Comparison of ENCODE assay signal across 8 cellular contexts in genomic region chr17:61389670-61390478, GRCh38. TPM values are rescaled to one million over a fixed set of nuclear protein-coding genes. Genes with fewer than 3 reads are reported as not detected.
DNase-seq lines count a peak whose midpoint lies in the region; ATAC-seq, FAIRE-seq and TF ChIP-seq lines count a peak whose summit lies in the region.

No MANE protein-coding gene starts in this region.

- no peaks in the 10 kb centered on the region for H4K20me1 ChIP-seq in HepG2 (ENCODE audit: insufficient read depth, low read length)

- no TSS peak for BruUV-seq in HepG2 (replicated peaks; lab: Mats Ljungman, UMichigan)

- CTCF ChIA-PET in HepG2 (lab: Yijun Ruan, JAX; ENCODE audit: low intra/inter-chr PET ratio, low total read pairs): interaction anchor here (0.8 to 1.5 kb wide), 5 partner anchors 26 to 388 kb away, joined by 3 to 8 read pairs (median 3); no protein-coding TSS in a partner anchor

- DNase-seq in NCI-H2196 (lab: John Stamatoyannopoulos, UW; ENCODE audit: unreplicated experiment) (peak; percentile 38), NCI-H2196 treated with DMSO at 0.1 percent for 48 hours (lab: John Stamatoyannopoulos, UW; ENCODE audit: unreplicated experiment) (no peak), Peyer's patch (peak in 2 of 3 donors; percentile 40 to 61), HepG2 (ENCODE audit: low spot score) (no peak), stomach (peak; percentile 57), NK-92 (lab: John Stamatoyannopoulos, UW; ENCODE audit: unreplicated experiment) (no peak)

- FAIRE-seq in HepG2 (lab: Jason Lieb, UNC): no peak

- H3K4me1 ChIP-seq in Peyer's patch (peaks cover 0 to 7% (median 2%) of the 10 kb centered on the region in 4 donors), HepG2 (ENCODE audit: insufficient read depth, low read length) (peaks cover 66% of the 10 kb centered on the region), stomach (peaks cover 4 to 11% (median 9%) of the 10 kb centered on the region in 4 donors)

- no peaks in the 10 kb centered on the region for H3K79me2 ChIP-seq in HepG2 (ENCODE audit: insufficient read depth, low read length)

- no peak overlapping the region for H3K4me3 Mint-ChIP-seq in brain

- peaks cover 0 to 3% (median 0%) of the 10 kb centered on the region in 5 experiments for H3K9me3 Mint-ChIP-seq in brain

- H2AFZ ChIP-seq in HepG2 (ENCODE audit: low read length): no peak overlapping the region

- in situ Hi-C loops in HepG2 (cut with HindIII; ENCODE audit: extremely low pct_ligation_motif_present, low pct_unique_long_range_greater_than_20kb): loop anchor here (5.0 to 10.0 kb wide), 2 partner anchors 388 to 665 kb away; no protein-coding TSS in a partner anchor

- H3K27ac ChIP-seq in Peyer's patch: no peak overlapping the region
- no peak overlapping the region for H3K27ac ChIP-seq in HepG2 (ENCODE audit: extremely low read length, insufficient read depth, low read length)
- H3K27ac ChIP-seq in stomach: peak overlapping the region in 2 of 5 donors; percentile 32 to 49

- peak overlapping the region; percentile 61 for H3K4me2 ChIP-seq in HepG2 (ENCODE audit: low read depth, low read length)

- H3K27ac Mint-ChIP-seq in brain: peak overlapping the region in 1 of 5 experiments; percentile 20

- TF ChIP-seq POLR2A in Peyer's patch (IDR thresholded peaks at IDR 0.05) (no peak), HepG2 (IDR thresholded peaks at IDR 0.05; ENCODE audit: insufficient read depth in 1 of 2, low read depth in 2 of 2, low read length in 2 of 2) (no peak), stomach (IDR thresholded peaks at IDR 0.05) (no peak)

- peak; percentile 95 for TF ChIP-seq RAD21 in HepG2 (CRISPR knock-in tag; IDR thresholded peaks at IDR 0.05)

- H3K9me3 ChIP-seq in Peyer's patch (no peaks in the 10 kb centered on the region), HepG2 (ENCODE audit: low read length) (no peaks in the 10 kb centered on the region), stomach (no peaks in the 10 kb centered on the region)

- POLR2A ChIA-PET in HepG2 (lab: Yijun Ruan, JAX): no interaction called here

- H3K9ac ChIP-seq in HepG2 (ENCODE audit: insufficient read depth, low read depth, low read length): peak overlapping the region; percentile 20

- 0 out of 4 replicates have a peak, but pooled peaks of 1 of the 2 experiments have one; percentile 13 for TF ChIP-seq EP300 in HepG2 (IDR thresholded peaks at IDR 0.05; ENCODE audit: low read depth in 2 of 2, low read length in 2 of 2)
- TF ChIP-seq EP300 in HepG2 (CRISPR knock-in tag; IDR thresholded peaks at IDR 0.05; ENCODE audit: borderline replicate concordance): no peak
- TF ChIP-seq EP300 in stomach (IDR thresholded peaks at IDR 0.05): no peak

- no peak overlapping the region for H3K4me3 ChIP-seq in Peyer's patch
- H3K4me3 ChIP-seq in HepG2 (replicated peaks in 1 of 3; ENCODE audit: insufficient read depth in 1 of 3, low read depth in 2 of 3, low read length in 3 of 3): peak overlapping the region in 1 of 3 experiments; percentile 21; a peak in 1 of 6 replicates
- H3K4me3 ChIP-seq in stomach: no peak overlapping the region

- ATAC-seq in HepG2: peak; percentile 52
- no peak for ATAC-seq in HG02884 (IDR thresholded peaks at IDR 0.05; ENCODE audit: unreplicated experiment)

- no peaks in the 10 kb centered on the region for H3K36me3 Mint-ChIP-seq in brain

- H3K27me3 ChIP-seq in Peyer's patch (no peaks in the 10 kb centered on the region), HepG2 (ENCODE audit: control insufficient read depth in 1 of 2, insufficient read depth in 2 of 2, low read length in 2 of 2) (no peaks in the 10 kb centered on the region), stomach (peaks cover 0 to 33% (median 0%) of the 10 kb centered on the region in 3 donors)

- intact Hi-C loops in HepG2 (cut with micrococcal nuclease; ENCODE audit: unreplicated experiment): loop anchor here (5.0 to 10.0 kb wide), 2 partner anchors 388 to 665 kb away; no protein-coding TSS in a partner anchor
- intact Hi-C loops in stomach (cut with DNase I; ENCODE audit: low total_unique reads): loop anchor here (10.0 kb wide), 1 partner anchor 405 kb away; no protein-coding TSS in a partner anchor

- H3K27me3 Mint-ChIP-seq in brain: peaks cover 46% of the 10 kb centered on the region

- H3K36me3 ChIP-seq in Peyer's patch (no peaks in the 10 kb centered on the region), HepG2 (replicated peaks in 1 of 2; ENCODE audit: control insufficient read depth in 1 of 2, insufficient read depth in 2 of 2, low read length in 2 of 2) (no peaks in the 10 kb centered on the region; a peak in 1 of 5 replicates), stomach (peaks cover 0 to 6% (median 0%) of the 10 kb centered on the region in 4 donors)

- TF ChIP-seq CTCF in Peyer's patch (IDR thresholded peaks at IDR 0.05) (peak; percentile 37 to 83 (median 70)), brain (conservative IDR thresholded peaks at IDR 0.05) (peak; percentile 86 to 90), HepG2 (CRISPR knock-in tag; IDR thresholded peaks at IDR 0.05) (peak; percentile 99), stomach (IDR thresholded peaks at IDR 0.05) (peak in 5 of 7 experiments; percentile 65 to 89 (median 72))

- WGBS in HepG2 (ENCODE audit: low lambda C conversion rate): 27% methylated on average over 22 of the region's 25 CpGs
- 17 to 23% (median 22%) methylated on average over 17 to 25 of the region's 25 CpGs for WGBS in stomach, 5 donors

- peaks cover 19% of the 10 kb centered on the region for H3K4me1 Mint-ChIP-seq in brain

TF ChIP-seq in HepG2, 621 proteins besides CTCF, POLR2A, EP300 and RAD21 (continues in another document):
- TF ChIP-seq TGIF2 (CRISPR knock-in tag; IDR thresholded peaks at IDR 0.05): 0 out of 2 replicates have a peak, but pooled peaks have one; percentile 39
- 0 out of 2 replicates have a peak, but pooled peaks have one; percentile 64 for TF ChIP-seq ZNF660 (CRISPR knock-in tag; IDR thresholded peaks at IDR 0.05; ENCODE audit: borderline replicate concordance, low read depth)
- peak; percentile 87; the same call in 1 of the 2 replicates for TF ChIP-seq ZMAT3 (CRISPR knock-in tag; conservative IDR thresholded peaks at IDR 0.05)
- TF ChIP-seq ZGPAT (CRISPR knock-in tag; IDR thresholded peaks at IDR 0.05): peak; percentile 52; the same call in 1 of the 2 replicates
- TF ChIP-seq SP4 (CRISPR knock-in tag; IDR thresholded peaks at IDR 0.05): peak; percentile 52; the same call in 1 of the 2 replicates
- TF ChIP-seq ZFP41 (CRISPR knock-in tag; IDR thresholded peaks at IDR 0.05; ENCODE audit: borderline replicate concordance): peak; percentile 78; the same call in 1 of the 2 replicates
- TF ChIP-seq MEIS1 (CRISPR knock-in tag; IDR thresholded peaks at IDR 0.05; ENCODE audit: borderline replicate concordance): peak; percentile 68; the same call in 1 of the 2 replicates
- no peak for TF ChIP-seq PCBP1 (IDR thresholded peaks at IDR 0.05; ENCODE audit: borderline replicate concordance, low read depth, low read length)
- TF ChIP-seq ZNF414 (CRISPR knock-in tag; IDR thresholded peaks at IDR 0.05): 0 out of 2 replicates have a peak, but pooled peaks have one; percentile 76

RNA-seq across cellular contexts. Expression of gene TBX2, which starts 9.8 kb away (rescaled TPM):
- total RNA-seq in Peyer's patch (10 to 100 TPM in 1 of 4 donors, 1 to 10 TPM in 3; 2.3 to 31.4 (median 8.2) TPM), HepG2 (2016; rRNA removed; fragmentation: Illumina TruSeq; extraction: Trizol) (10.2 and 15.3 TPM in 2 replicates), stomach (10 to 100 TPM in 4 of 5 donors, under 1 TPM in 1; 0.58 to 31.6 (median 22.3) TPM)
- polyA plus RNA-seq in brain (ENCODE audit: insufficient read depth, low read depth, low replicate concordance) (5.5 TPM), HepG2 (2011; rRNA removed) (2.8 and 3.0 TPM in 2 replicates), stomach (10 to 100 TPM in 2 of 3 donors, 1 to 10 TPM in 1; 9.4 to 27.0 (median 21.8) TPM)
- 3.7 TPM in 2 replicates for total RNA-seq in HepG2 (2016; cell fraction: cytosol; rRNA removed; fragmentation: Illumina TruSeq; extraction: Trizol; ENCODE audit: low read depth)
- total RNA-seq in HepG2 (2016; cell fraction: insoluble cytoplasmic fraction; rRNA removed; fragmentation: Illumina TruSeq; extraction: Trizol): 8.3 and 14.7 TPM in 2 replicates
- 9.6 and 10.4 TPM in 2 replicates for total RNA-seq in HepG2 (2016; cell fraction: membrane; rRNA removed; fragmentation: Illumina TruSeq; extraction: Trizol)
- total RNA-seq in HepG2 (2016; cell fraction: nucleus; rRNA removed; fragmentation: Illumina TruSeq; extraction: Trizol): 10.9 and 12.4 TPM in 2 replicates
- polyA plus RNA-seq in HepG2 (2011; cell fraction: cytosol; rRNA removed): 1.9 and 3.7 TPM in 2 replicates
- 9.5 and 10.4 TPM in 2 replicates for polyA plus RNA-seq in HepG2 (2011; cell fraction: nucleus; rRNA removed)
- polyA plus RNA-seq in HepG2 (2012): 1.0 and 1.6 TPM in 2 replicates
- polyA plus RNA-seq in HepG2 (2016; cell fraction: cytosol; fragmentation: Illumina TruSeq; extraction: Trizol; ENCODE audit: low read depth): 2.8 and 3.6 TPM in 2 replicates
- 13.1 and 15.6 TPM in 2 replicates for polyA plus RNA-seq in HepG2 (2016; cell fraction: insoluble cytoplasmic fraction; fragmentation: Illumina TruSeq; extraction: Trizol; ENCODE audit: low read depth)
- 8.1 and 8.9 TPM in 2 replicates for polyA plus RNA-seq in HepG2 (2016; cell fraction: membrane; fragmentation: Illumina TruSeq; extraction: Trizol; ENCODE audit: low read depth)
- 26.2 and 30.9 TPM in 2 replicates for polyA plus RNA-seq in HepG2 (2016; cell fraction: nucleus; fragmentation: Illumina TruSeq; extraction: Trizol; ENCODE audit: insufficient read depth, low read depth)
- polyA minus RNA-seq in HepG2 (2011; rRNA and poly(A)+ RNA removed; ENCODE audit: low replicate concordance): 3.0 and 6.9 TPM in 2 replicates
- 1.5 and 2.4 TPM in 2 replicates for polyA minus RNA-seq in HepG2 (2011; cell fraction: cytosol; rRNA and poly(A)+ RNA removed)
- 4.9 and 5.3 TPM in 2 replicates for polyA minus RNA-seq in HepG2 (2011; cell fraction: nucleus; rRNA and poly(A)+ RNA removed)

Comparison
In these comparisons a context has a peak if more than half of its experiments do, and no peak if none do; other contexts are left out.
1. DNase-seq: peak in NCI-H2196 (single experiment), Peyer's patch (2 of 3) and stomach (single experiment); none in NCI-H2196 treated with DMSO at 0.1 percent for 48 hours (single experiment), HepG2 (single experiment) and NK-92 (single experiment).
2. Peak in every context shown above with its lines, with median percentiles within 50 percentile points of each other: CTCF ChIP-seq.